ENCODE assay signal across 16 cellular contexts in genomic region chr10:49500420-49500819, GRCh38. TPM values are rescaled to one million over a fixed set of nuclear protein-coding genes. Genes with fewer than 3 reads are reported as not detected.
DNase-seq lines count a peak whose midpoint lies in the region; ATAC-seq and TF ChIP-seq lines count a peak whose summit lies in the region.
"Had no signal": no experiment of that assay in that cellular context is flagged by ENCODE, and none has a peak within 500 bp of the region (broad histone marks: within the 10 kb centered on the region; RNA-seq: fewer than 3 reads in every experiment).

No MANE protein-coding gene starts in this region.

- TF ChIP-seq CTCF in glutamatergic neuron (IDR thresholded peaks at IDR 0.05; ENCODE audit: partially characterized antibody, unreplicated experiment): no peak

- DNase-seq in COLO668 (lab: John Stamatoyannopoulos, UW; ENCODE audit: unreplicated experiment): peak; percentile 1
- peak; percentile 77 for DNase-seq in NCI-H1092 treated with DMSO at 0.1 percent for 48 hours (lab: John Stamatoyannopoulos, UW)
- peak; percentile 4 for DNase-seq in NCI-H226
- DNase-seq in glutamatergic neuron: no peak
- no peak for DNase-seq in T-helper 1 cell
- no peak for DNase-seq in activated T-cell treated with anti-CD3 and anti-CD28 coated beads, Interleukin-2, amount 50 U/mL, for 72 hours
- no peak for DNase-seq in stimulated activated effector memory CD8-positive, alpha-beta T cell treated with anti-CD3 and anti-CD28 coated beads, Interleukin-12 subunit alpha, Interleukin-12 subunit beta, amount 100 ng/mL, for 72 hours (ENCODE audit: low spot score in 2 of 2)
- DNase-seq: activated CD4-positive, alpha-beta memory T cell treated with anti-CD3 and anti-CD28 coated beads, Interleukin-2, amount 10 ng/mL, durations not matched to agents 7 days and 5 days; activated naive CD8-positive, alpha-beta T cell treated with anti-CD3 and anti-CD28 coated beads, Interleukin-2, amount 50 U/mL, for 24 hours; GF-D8; heart left ventricle; PC-9; right lobe of liver; stimulated activated CD4-positive, alpha-beta T cell treated with anti-CD3 and anti-CD28 coated beads, Interleukin-1b, Interleukin-23, amount 100 ng/mL, for 48 hours had no signal

- H3K27me3 Mint-ChIP-seq in glutamatergic neuron (ENCODE audit: unreplicated experiment): no peaks in the 10 kb centered on the region
- H3K27me3 Mint-ChIP-seq in activated T-cell treated with anti-CD3 and anti-CD28 coated beads, Interleukin-2, amount 50 U/mL, for 72 hours (ENCODE audit: low read depth): no peaks in the 10 kb centered on the region
- H3K27me3 Mint-ChIP-seq: activated CD4-positive, alpha-beta memory T cell treated with anti-CD3 and anti-CD28 coated beads, Interleukin-2, amount 10 ng/mL, durations not matched to agents 7 days and 5 days; activated naive CD8-positive, alpha-beta T cell treated with anti-CD3 and anti-CD28 coated beads, Interleukin-2, amount 50 U/mL, for 24 hours had no signal

- peak overlapping the region; percentile 18 for H3K27ac Mint-ChIP-seq in glutamatergic neuron (ENCODE audit: unreplicated experiment)
- H3K27ac Mint-ChIP-seq in activated T-cell treated with anti-CD3 and anti-CD28 coated beads, Interleukin-2, amount 50 U/mL, for 72 hours: no peak overlapping the region
- H3K27ac Mint-ChIP-seq in stimulated activated effector memory CD8-positive, alpha-beta T cell treated with anti-CD3 and anti-CD28 coated beads, Interleukin-12 subunit alpha, Interleukin-12 subunit beta, amount 100 ng/mL, for 72 hours: no peak overlapping the region
- H3K27ac Mint-ChIP-seq: activated CD4-positive, alpha-beta memory T cell treated with anti-CD3 and anti-CD28 coated beads, Interleukin-2, amount 10 ng/mL, durations not matched to agents 7 days and 5 days; activated naive CD8-positive, alpha-beta T cell treated with anti-CD3 and anti-CD28 coated beads, Interleukin-2, amount 50 U/mL, for 24 hours; mesothelial cell of epicardium had no signal

- peaks cover 24% of the 10 kb centered on the region for H3K4me1 Mint-ChIP-seq in glutamatergic neuron (ENCODE audit: low read depth, unreplicated experiment)
- no peaks in the 10 kb centered on the region for H3K4me1 Mint-ChIP-seq in activated T-cell treated with anti-CD3 and anti-CD28 coated beads, Interleukin-2, amount 50 U/mL, for 72 hours (ENCODE audit: low read depth)
- peaks cover 8% of the 10 kb centered on the region for H3K4me1 Mint-ChIP-seq in stimulated activated effector memory CD8-positive, alpha-beta T cell treated with anti-CD3 and anti-CD28 coated beads, Interleukin-12 subunit alpha, Interleukin-12 subunit beta, amount 100 ng/mL, for 72 hours
- H3K4me1 Mint-ChIP-seq: activated naive CD8-positive, alpha-beta T cell treated with anti-CD3 and anti-CD28 coated beads, Interleukin-2, amount 50 U/mL, for 24 hours had no signal

- H3K9me3 Mint-ChIP-seq in glutamatergic neuron (ENCODE audit: unreplicated experiment): peaks cover 2% of the 10 kb centered on the region
- H3K9me3 Mint-ChIP-seq in activated T-cell treated with anti-CD3 and anti-CD28 coated beads, Interleukin-2, amount 50 U/mL, for 72 hours: no peaks in the 10 kb centered on the region
- no peaks in the 10 kb centered on the region for H3K9me3 Mint-ChIP-seq in stimulated activated effector memory CD8-positive, alpha-beta T cell treated with anti-CD3 and anti-CD28 coated beads, Interleukin-12 subunit alpha, Interleukin-12 subunit beta, amount 100 ng/mL, for 72 hours
- H3K9me3 Mint-ChIP-seq: activated CD4-positive, alpha-beta memory T cell treated with anti-CD3 and anti-CD28 coated beads, Interleukin-2, amount 10 ng/mL, durations not matched to agents 7 days and 5 days; activated naive CD8-positive, alpha-beta T cell treated with anti-CD3 and anti-CD28 coated beads, Interleukin-2, amount 50 U/mL, for 24 hours; mesothelial cell of epicardium had no signal

- H3K36me3 Mint-ChIP-seq in glutamatergic neuron (ENCODE audit: unreplicated experiment): no peaks in the 10 kb centered on the region
- peaks cover 1 to 2% of the 10 kb centered on the region in 2 donors for H3K36me3 Mint-ChIP-seq in activated T-cell treated with anti-CD3 and anti-CD28 coated beads, Interleukin-2, amount 50 U/mL, for 72 hours (ENCODE audit: insufficient read depth in 2 of 2)
- peaks cover 49% of the 10 kb centered on the region for H3K36me3 Mint-ChIP-seq in stimulated activated effector memory CD8-positive, alpha-beta T cell treated with anti-CD3 and anti-CD28 coated beads, Interleukin-12 subunit alpha, Interleukin-12 subunit beta, amount 100 ng/mL, for 72 hours

- H3K4me3 Mint-ChIP-seq in glutamatergic neuron (ENCODE audit: unreplicated experiment): peak overlapping the region; percentile 36
- H3K4me3 Mint-ChIP-seq in activated T-cell treated with anti-CD3 and anti-CD28 coated beads, Interleukin-2, amount 50 U/mL, for 72 hours: no peak overlapping the region
- H3K4me3 Mint-ChIP-seq in stimulated activated effector memory CD8-positive, alpha-beta T cell treated with anti-CD3 and anti-CD28 coated beads, Interleukin-12 subunit alpha, Interleukin-12 subunit beta, amount 100 ng/mL, for 72 hours: no peak overlapping the region
- H3K4me3 Mint-ChIP-seq: activated CD4-positive, alpha-beta memory T cell treated with anti-CD3 and anti-CD28 coated beads, Interleukin-2, amount 10 ng/mL, durations not matched to agents 7 days and 5 days; activated naive CD8-positive, alpha-beta T cell treated with anti-CD3 and anti-CD28 coated beads, Interleukin-2, amount 50 U/mL, for 24 hours; mesothelial cell of epicardium had no signal

- ATAC-seq in HG03108 (IDR thresholded peaks at IDR 0.05; ENCODE audit: unreplicated experiment): no peak
- ATAC-seq in activated T-cell treated with anti-CD3 and anti-CD28 coated beads, Interleukin-2, amount 50 U/mL, for 72 hours (replicated peaks in 1 of 2): no peak
- no peak for ATAC-seq in stimulated activated effector memory CD8-positive, alpha-beta T cell treated with anti-CD3 and anti-CD28 coated beads, Interleukin-12 subunit alpha, Interleukin-12 subunit beta, amount 100 ng/mL, for 72 hours
- ATAC-seq: activated naive CD8-positive, alpha-beta T cell treated with anti-CD3 and anti-CD28 coated beads, Interleukin-2, amount 50 U/mL, for 24 hours; right lobe of liver had no signal

RNA-seq across cellular contexts. Expression of gene ERCC6, which starts 38.5 kb away (rescaled TPM):
- total RNA-seq in glutamatergic neuron (ENCODE audit: unreplicated experiment): 27.5 TPM
- total RNA-seq in activated T-cell treated with anti-CD3 and anti-CD28 coated beads, Interleukin-2, amount 50 U/mL, for 72 hours: 10 to 100 TPM; 29.4 to 33.6 TPM

Comparison
In these comparisons a context has a peak if more than half of its experiments do, and no peak if none do; other contexts are left out.
1. DNase-seq: peak in COLO668 (single experiment), NCI-H1092 treated with DMSO at 0.1 percent for 48 hours (single experiment) and NCI-H226 (single experiment); none in glutamatergic neuron (single experiment), T-helper 1 cell (0 of 5), activated T-cell treated with anti-CD3 and anti-CD28 coated beads, Interleukin-2, amount 50 U/mL, for 72 hours (0 of 2) and stimulated activated effector memory CD8-positive, alpha-beta T cell treated with anti-CD3 and anti-CD28 coated beads, Interleukin-12 subunit alpha, Interleukin-12 subunit beta, amount 100 ng/mL, for 72 hours (0 of 2).